ENCODE assay signal across 9 cellular contexts in the genomic region with DNA sequence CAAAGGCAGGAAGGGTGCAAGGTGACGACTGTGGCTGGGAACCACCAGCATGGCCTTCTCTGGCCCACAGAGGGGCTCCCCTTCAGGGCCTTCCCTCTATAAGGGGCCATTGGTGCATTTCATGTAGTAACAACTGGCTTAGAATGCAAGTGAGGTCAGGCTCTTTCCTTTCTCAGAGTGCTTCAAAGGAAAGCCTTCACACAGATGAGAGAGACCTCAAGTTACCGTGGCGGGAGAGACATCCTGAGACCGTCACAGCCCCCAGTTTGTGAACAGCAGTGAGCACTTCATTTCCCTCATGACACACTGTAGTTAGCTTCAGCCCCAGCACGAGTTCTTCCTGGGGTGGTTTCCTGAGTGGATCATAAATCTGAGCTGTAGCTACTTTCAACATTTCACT.
DNase-seq lines count a peak whose midpoint lies in the region; ATAC-seq and TF ChIP-seq lines count a peak whose summit lies in the region.
"Had no signal": no experiment of that assay in that cellular context is flagged by ENCODE, and none has a peak within 500 bp of the region (broad histone marks: within the 10 kb centered on the region; RNA-seq: fewer than 3 reads in every experiment).

No MANE protein-coding gene starts in this region.

- H3K27me3 ChIP-seq in CD4-positive, alpha-beta T cell (ENCODE audit: control insufficient read depth, insufficient read depth, low read length) = no peaks in the 10 kb centered on the region
- H3K27me3 ChIP-seq in Panc1 (ENCODE audit: control insufficient read depth, insufficient read depth, low read length) (no peaks in the 10 kb centered on the region), ascending aorta (no peaks in the 10 kb centered on the region), colonic mucosa (no peaks in the 10 kb centered on the region)

- H3K27me3 Mint-ChIP-seq in CD4-positive, alpha-beta T cell = no peaks in the 10 kb centered on the region
- no peaks in the 10 kb centered on the region for H3K27me3 Mint-ChIP-seq in naive thymus-derived CD8-positive, alpha-beta T cell

- intact Hi-C loops in CD4-positive, alpha-beta T cell (cut with DNase I, micrococcal nuclease) = loop anchor here (2.0 kb wide), 2 partner anchors 461 to 965 kb away; no protein-coding TSS in a partner anchor
- intact Hi-C loops in Panc1 (cut with micrococcal nuclease; ENCODE audit: unreplicated experiment) (loop anchor here (5.0 kb wide), 1 partner anchor 456 kb away; no protein-coding TSS in a partner anchor), ascending aorta (cut with DNase I) (loop anchor here (2.0 to 10.0 kb wide), 2 partner anchors 273 to 461 kb away; a partner anchor contains a TSS), colonic mucosa (cut with DNase I) (loop anchor here (5.0 kb wide), 2 partner anchors 271 to 461 kb away; a partner anchor contains a TSS)

- TF ChIP-seq CTCF in CD4-positive, alpha-beta T cell (IDR thresholded peaks at IDR 0.05) = no peak
- no peak for TF ChIP-seq CTCF in Panc1 (IDR thresholded peaks at IDR 0.05)
- no peak for TF ChIP-seq CTCF in ascending aorta (IDR thresholded peaks at IDR 0.05)
- no peak for TF ChIP-seq CTCF in colonic mucosa (IDR thresholded peaks at IDR 0.05)

- H3K9ac ChIP-seq in colonic mucosa (ENCODE audit: low read depth in 2 of 2, low read length in 2 of 2) = no peak overlapping the region

- peak; percentile 95 for ATAC-seq in CD4-positive, alpha-beta T cell (ENCODE audit: poor library complexity)
- 0 out of 2 replicates have a peak, but pooled peaks have one; percentile 21 for ATAC-seq in Panc1
- ATAC-seq in naive thymus-derived CD8-positive, alpha-beta T cell = peak; percentile 96 to 99
- ATAC-seq in HG03565 (IDR thresholded peaks at IDR 0.05; ENCODE audit: unreplicated experiment) = no peak

- peaks cover 24% of the 10 kb centered on the region for H3K4me1 Mint-ChIP-seq in CD4-positive, alpha-beta T cell (ENCODE audit: low read depth)
- peaks cover 12 to 27% (median 26%) of the 10 kb centered on the region in 4 donors for H3K4me1 Mint-ChIP-seq in naive thymus-derived CD8-positive, alpha-beta T cell

- H3K4me1 ChIP-seq in Panc1 (ENCODE audit: control insufficient read depth, insufficient read depth, low read length) (no peaks in the 10 kb centered on the region), ascending aorta (no peaks in the 10 kb centered on the region), colonic mucosa (no peaks in the 10 kb centered on the region)

- no peaks in the 10 kb centered on the region for H3K9me3 Mint-ChIP-seq in CD4-positive, alpha-beta T cell
- no peaks in the 10 kb centered on the region for H3K9me3 Mint-ChIP-seq in naive thymus-derived CD8-positive, alpha-beta T cell

- H3K4me3 ChIP-seq in Panc1 (ENCODE audit: low read depth in 2 of 2, low read length in 2 of 2) (no peak overlapping the region), ascending aorta (no peak overlapping the region), colonic mucosa (no peak overlapping the region)

- H3K9me3 ChIP-seq in CD4-positive, alpha-beta T cell (ENCODE audit: control insufficient read depth, low read length) = no peaks in the 10 kb centered on the region
- H3K9me3 ChIP-seq in Panc1 (ENCODE audit: control insufficient read depth, insufficient read depth, low read depth, low read length) (no peaks in the 10 kb centered on the region), ascending aorta (no peaks in the 10 kb centered on the region), colonic mucosa (no peaks in the 10 kb centered on the region)

- in situ Hi-C loops in Panc1 (cut with HindIII; ENCODE audit: low pct_unique_long_range_greater_than_20kb, low sequenced_read_pairs) = no loop called here

- no TSS peak for BruUV-seq in Panc1 (replicated peaks; lab: Mats Ljungman, UMichigan)

- H3K27ac Mint-ChIP-seq in CD4-positive, alpha-beta T cell = peak overlapping the region; percentile 86
- peak overlapping the region; percentile 80 to 97 (median 92) for H3K27ac Mint-ChIP-seq in naive thymus-derived CD8-positive, alpha-beta T cell

- DNase-seq in CD4-positive, alpha-beta T cell = peak; percentile 8 to 62 (median 22)
- no peak for DNase-seq in Panc1 (ENCODE audit: low read depth, low spot score)
- DNase-seq in ascending aorta (ENCODE audit: low spot score in 2 of 2) = no peak
- DNase-seq in naive thymus-derived CD8-positive, alpha-beta T cell = peak; percentile 15 to 91 (median 72)
- no peak for DNase-seq in colonic mucosa
- no peak for DNase-seq in NCI-H2171 treated with DMSO at 0.1 percent for 48 hours (lab: John Stamatoyannopoulos, UW)
- no peak for DNase-seq in iPS-NIHi11 (ENCODE audit: low spot score)
- DNase-seq: NCI-H524 treated with DMSO at 0.1 percent for 48 hours had no signal

- H3K36me3 ChIP-seq in Panc1 (ENCODE audit: control insufficient read depth, insufficient read depth, low read length) (no peaks in the 10 kb centered on the region), ascending aorta (peaks cover 0 to 14% of the 10 kb centered on the region in 2 donors), colonic mucosa (no peaks in the 10 kb centered on the region)

- H3K27ac ChIP-seq in CD4-positive, alpha-beta T cell (ENCODE audit: low read depth, low read length) = peak overlapping the region; percentile 50
- H3K27ac ChIP-seq in Panc1 (ENCODE audit: low read length) = no peak overlapping the region
- peak overlapping the region; percentile 50 to 65 for H3K27ac ChIP-seq in ascending aorta
- no peak overlapping the region for H3K27ac ChIP-seq in colonic mucosa

- CTCF ChIA-PET in CD4-positive, alpha-beta T cell (lab: Charles Lee) = no interaction called here
- CTCF ChIA-PET in Panc1 (lab: Charles Lee) = no interaction called here

- peak overlapping the region; percentile 61 for H3K4me3 Mint-ChIP-seq in CD4-positive, alpha-beta T cell
- peak overlapping the region in 7 of 10 donors; percentile 16 to 74 (median 54) for H3K4me3 Mint-ChIP-seq in naive thymus-derived CD8-positive, alpha-beta T cell

- POLR2A ChIA-PET in CD4-positive, alpha-beta T cell (lab: Charles Lee) = interaction anchor here (1.7 kb wide), 1 partner anchor 10 kb away, joined by 6 read pairs; no protein-coding TSS in a partner anchor
- POLR2A ChIA-PET in Panc1 (lab: Charles Lee) = no interaction called here
- POLR2A ChIA-PET in naive thymus-derived CD8-positive, alpha-beta T cell (lab: Charles Lee) = interaction anchor here (0.6 kb wide), 1 partner anchor 462 kb away, joined by 3 read pairs; no protein-coding TSS in a partner anchor

- H3K36me3 Mint-ChIP-seq in CD4-positive, alpha-beta T cell (ENCODE audit: low read depth) = peaks cover 61% of the 10 kb centered on the region
- peaks cover 0 to 32% (median 9%) of the 10 kb centered on the region in 3 donors for H3K36me3 Mint-ChIP-seq in naive thymus-derived CD8-positive, alpha-beta T cell

Comparison
In these comparisons a context has a peak if more than half of its experiments do, and no peak if none do; other contexts are left out.
1. DNase-seq: peak in CD4-positive, alpha-beta T cell (10 of 10) and naive thymus-derived CD8-positive, alpha-beta T cell (10 of 10); none in Panc1 (single experiment), ascending aorta (0 of 2), colonic mucosa (single experiment), NCI-H2171 treated with DMSO at 0.1 percent for 48 hours (single experiment) and iPS-NIHi11 (single experiment).
2. H3K27ac ChIP-seq: peak in CD4-positive, alpha-beta T cell (single experiment) and ascending aorta (2 of 2); none in Panc1 (single experiment) and colonic mucosa (single experiment).